8 cellular contexts compared by ENCODE assay signal in the genomic region with DNA sequence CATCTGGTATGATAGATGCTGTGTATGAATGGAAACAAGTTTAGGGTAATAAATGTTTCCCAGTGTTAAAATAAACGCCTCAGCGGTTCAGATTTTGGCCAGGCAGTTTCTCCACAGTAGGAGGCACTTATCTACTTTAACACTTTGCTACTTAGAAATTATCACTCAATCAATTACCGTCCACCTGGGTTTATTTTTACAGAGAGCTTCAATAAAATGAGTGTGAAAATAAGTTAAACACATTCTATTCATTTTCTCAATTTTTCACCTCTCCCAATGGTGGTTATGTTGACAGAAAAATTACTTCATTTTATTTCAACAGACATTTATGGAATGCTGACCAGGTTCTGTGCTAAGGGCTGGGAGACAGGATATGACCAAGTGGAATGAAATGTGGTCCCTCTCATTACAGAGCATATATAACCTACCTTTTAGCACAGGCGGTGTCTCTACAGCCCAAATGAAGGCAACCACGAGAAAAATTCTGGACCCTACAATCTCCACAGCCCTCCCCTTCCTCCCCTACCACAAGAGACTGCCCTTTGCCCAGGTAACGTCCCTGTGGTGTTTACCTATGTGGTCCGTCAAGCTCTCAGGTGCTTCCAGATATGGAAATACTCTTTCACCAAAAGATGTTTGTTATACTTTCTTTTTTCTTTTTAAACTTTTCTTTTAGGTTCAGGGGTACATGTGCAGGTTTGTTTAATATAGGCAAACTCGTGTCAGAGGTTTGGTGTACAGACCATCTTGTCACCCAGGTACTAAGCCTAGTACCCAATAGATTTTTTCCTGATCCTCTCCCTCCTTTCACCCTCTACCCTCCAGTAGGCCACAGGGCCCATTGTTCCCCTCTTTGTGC.
A peak's percentile ranks its signal among the peaks of the same experiment; 100 is the strongest.
DNase-seq lines count a peak whose midpoint lies in the region; ATAC-seq and TF ChIP-seq lines count a peak whose summit lies in the region.
"Had no signal": no experiment of that assay in that cellular context is flagged by ENCODE, and none has a peak within 500 bp of the region (broad histone marks: within the 10 kb centered on the region; RNA-seq: fewer than 3 reads in every experiment).

No MANE protein-coding gene starts in this region.

- no peak for TF ChIP-seq POLR2A in gastrocnemius medialis (IDR thresholded peaks at IDR 0.05)

- H3K27ac ChIP-seq in HEK293 (ENCODE audit: extremely low read depth, low read depth, low read length) (no peak overlapping the region), RWPE1 (peak overlapping the region; percentile 73; the same call in 1 of the 2 replicates), gastrocnemius medialis (peak overlapping the region; percentile 24 to 64 (median 40))

- no peaks in the 10 kb centered on the region for H3K36me3 ChIP-seq in HEK293 (ENCODE audit: control insufficient read depth in 2 of 2, insufficient read depth in 1 of 2, low read length in 2 of 2)
- no peaks in the 10 kb centered on the region for H3K36me3 ChIP-seq in gastrocnemius medialis

- H3K4me3 ChIP-seq in HEK293 (ENCODE audit: low read depth, low read length), result no peak overlapping the region
- H3K4me3 ChIP-seq in fibroblast of the aortic adventitia (ENCODE audit: low read depth, low read length), result no peak overlapping the region
- H3K4me3 ChIP-seq in gastrocnemius medialis, result no peak overlapping the region

- H3K27me3 ChIP-seq in gastrocnemius medialis, result no peaks in the 10 kb centered on the region

- ATAC-seq in gastrocnemius medialis, result no peak

- CTCF ChIA-PET in HEK293 (lab: Yijun Ruan, JAX), result interaction anchor here (0.7 to 4.1 kb wide), 4 partner anchors 54 to 475 kb away, joined by 3 to 16 read pairs (median 5); no protein-coding TSS in a partner anchor
- CTCF ChIA-PET in RWPE1 (lab: Yijun Ruan, JAX), result interaction anchor here (0.6 kb wide), 2 partner anchors 480 to 511 kb away, joined by 3 read pairs; no protein-coding TSS in a partner anchor

- peaks cover 9% of the 10 kb centered on the region for H3K4me1 ChIP-seq in HEK293 (ENCODE audit: control insufficient read depth, insufficient read depth, low read length)
- H3K4me1 ChIP-seq in gastrocnemius medialis, result peaks cover 4 to 7% of the 10 kb centered on the region in 2 donors

- intact Hi-C loops in gastrocnemius medialis (cut with DNase I; ENCODE audit: low total_unique reads), result no loop called here

- DNase-seq in RWPE1 (ENCODE audit: low spot score), result peak; percentile 80
- DNase-seq in fibroblast of the aortic adventitia (ENCODE audit: low read depth), result peak; percentile 63
- no peak for DNase-seq in gastrocnemius medialis
- DNase-seq in NCI-H524 treated with DMSO at 0.1 percent for 48 hours (lab: John Stamatoyannopoulos, UW), result no peak
- no peak for DNase-seq in MV-4-11 (lab: John Stamatoyannopoulos, UW)
- no peak for DNase-seq in SKM-1 treated with dmso at 0.1 percent for 144 hours (lab: John Stamatoyannopoulos, UW; ENCODE audit: unreplicated experiment)
- DNase-seq: NCI-H1694 treated with DMSO at 0.1 percent for 48 hours had no signal

- no peaks in the 10 kb centered on the region for H3K9me3 ChIP-seq in HEK293 (ENCODE audit: control insufficient read depth, insufficient read depth, low read depth, low read length)
- H3K9me3 ChIP-seq in gastrocnemius medialis, result no peaks in the 10 kb centered on the region

- POLR2A ChIA-PET in HEK293 (lab: Yijun Ruan, JAX), result interaction anchor here (1.4 kb wide), 1 partner anchor 56 kb away, joined by 4 read pairs; no protein-coding TSS in a partner anchor
- POLR2A ChIA-PET in RWPE1 (lab: Yijun Ruan, JAX; ENCODE audit: low non-redundant PET), result interaction anchor here (0.7 to 0.8 kb wide), 2 partner anchors 12 to 65 kb away, joined by 3 read pairs; no protein-coding TSS in a partner anchor

- in situ Hi-C loops in gastrocnemius medialis (cut with MboI; ENCODE audit: low sequenced_read_pairs in 4 of 4), result no loop called here

- TF ChIP-seq CTCF in HEK293 (tag by site-specific recombination; IDR thresholded peaks at IDR 0.05), result no peak
- no peak for TF ChIP-seq CTCF in RWPE1 (conservative IDR thresholded peaks at IDR 0.05; ENCODE audit: low read depth)
- no peak for TF ChIP-seq CTCF in fibroblast of the aortic adventitia (IDR thresholded peaks at IDR 0.05; ENCODE audit: insufficient read depth, low read length)
- no peak for TF ChIP-seq CTCF in gastrocnemius medialis (IDR thresholded peaks at IDR 0.05 in 4 of 5, conservative IDR thresholded peaks at IDR 0.05 in 1 of 5)

TF ChIP-seq in HEK293, 187 proteins besides CTCF, POLR2A, EP300 and RAD21:
- TF ChIP-seq ZNF596 (tag by site-specific recombination; IDR thresholded peaks at IDR 0.05) (0 out of 2 replicates have a peak, but pooled peaks have one; percentile 6), PRDM1 (tag by site-specific recombination; IDR thresholded peaks at IDR 0.05) (0 out of 2 replicates have a peak, but pooled peaks have one; percentile 4), ZNF335 (tag by site-specific recombination; conservative IDR thresholded peaks at IDR 0.05) (peak; percentile 47; the same call in 1 of the 2 replicates), ZNF37A (tag by site-specific recombination; IDR thresholded peaks at IDR 0.05) (no peak), OVOL3 (tag by site-specific recombination; IDR thresholded peaks at IDR 0.05) (peak; percentile 34; the same call in 1 of the 2 replicates), SCRT1 (tag by site-specific recombination; IDR thresholded peaks at IDR 0.05; ENCODE audit: borderline replicate concordance) (no peak), FEZF1 (tag by site-specific recombination; IDR thresholded peaks at IDR 0.05) (peak; percentile 57; the same call in 1 of the 2 replicates), ZEB2 (tag by site-specific recombination; IDR thresholded peaks at IDR 0.05) (peak; percentile 31; the same call in 1 of the 2 replicates), ZFHX2 (tag by site-specific recombination; conservative IDR thresholded peaks at IDR 0.05) (no peak), GLI2 (tag by site-specific recombination; IDR thresholded peaks at IDR 0.05; ENCODE audit: borderline replicate concordance, low read depth) (peak; percentile 61; the same call in 1 of the 2 replicates), ZBTB20 (tag by site-specific recombination; IDR thresholded peaks at IDR 0.05) (no peak), WT1 (tag by site-specific recombination; IDR thresholded peaks at IDR 0.05) (0 out of 2 replicates have a peak, but pooled peaks have one; percentile 7), KLF10 (tag by site-specific recombination; IDR thresholded peaks at IDR 0.05) (0 out of 2 replicates have a peak, but pooled peaks have one; percentile 12), GLIS1 (tag by site-specific recombination; IDR thresholded peaks at IDR 0.05) (0 out of 2 replicates have a peak, but pooled peaks have one; percentile 22), ZNF558 (tag by site-specific recombination; IDR thresholded peaks at IDR 0.05) (no peak), ZNF530 (tag by site-specific recombination; IDR thresholded peaks at IDR 0.05; ENCODE audit: low read depth) (no peak), ZBTB8A (tag by site-specific recombination; IDR thresholded peaks at IDR 0.05) (peak; percentile 61), OSR2 (tag by site-specific recombination; IDR thresholded peaks at IDR 0.05) (peak; percentile 92), IKZF3 (tag by site-specific recombination; IDR thresholded peaks at IDR 0.05) (peak; percentile 57; the same call in 1 of the 2 replicates), ZNF629 (tag by site-specific recombination; IDR thresholded peaks at IDR 0.05) (peak; percentile 25; the same call in 1 of the 2 replicates), SP7 (tag by site-specific recombination; IDR thresholded peaks at IDR 0.05) (0 out of 2 replicates have a peak, but pooled peaks have one; percentile 33), ZNF623 (tag by site-specific recombination; IDR thresholded peaks at IDR 0.05) (no peak), ZXDB (tag by site-specific recombination; IDR thresholded peaks at IDR 0.05) (0 out of 2 replicates have a peak, but pooled peaks have one; percentile 21)
- TF ChIP-seq, protein P1, sequence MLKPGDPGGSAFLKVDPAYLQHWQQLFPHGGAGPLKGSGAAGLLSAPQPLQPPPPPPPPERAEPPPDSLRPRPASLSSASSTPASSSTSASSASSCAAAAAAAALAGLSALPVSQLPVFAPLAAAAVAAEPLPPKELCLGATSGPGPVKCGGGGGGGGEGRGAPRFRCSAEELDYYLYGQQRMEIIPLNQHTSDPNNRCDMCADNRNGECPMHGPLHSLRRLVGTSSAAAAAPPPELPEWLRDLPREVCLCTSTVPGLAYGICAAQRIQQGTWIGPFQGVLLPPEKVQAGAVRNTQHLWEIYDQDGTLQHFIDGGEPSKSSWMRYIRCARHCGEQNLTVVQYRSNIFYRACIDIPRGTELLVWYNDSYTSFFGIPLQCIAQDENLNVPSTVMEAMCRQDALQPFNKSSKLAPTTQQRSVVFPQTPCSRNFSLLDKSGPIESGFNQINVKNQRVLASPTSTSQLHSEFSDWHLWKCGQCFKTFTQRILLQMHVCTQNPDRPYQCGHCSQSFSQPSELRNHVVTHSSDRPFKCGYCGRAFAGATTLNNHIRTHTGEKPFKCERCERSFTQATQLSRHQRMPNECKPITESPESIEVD (tag by site-specific recombination; IDR thresholded peaks at IDR 0.05), result peak; percentile 98
TF ChIP-seq in HEK293: peak in this region for 17.

Comparison
In these comparisons a context has a peak if more than half of its experiments do, and no peak if none do; other contexts are left out.
1. DNase-seq: peak in RWPE1 (single experiment) and fibroblast of the aortic adventitia (single experiment); none in gastrocnemius medialis (0 of 2), NCI-H524 treated with DMSO at 0.1 percent for 48 hours (single experiment), MV-4-11 (single experiment) and SKM-1 treated with dmso at 0.1 percent for 144 hours (single experiment).